8 cellular contexts compared by ENCODE assay signal in the genomic region with DNA sequence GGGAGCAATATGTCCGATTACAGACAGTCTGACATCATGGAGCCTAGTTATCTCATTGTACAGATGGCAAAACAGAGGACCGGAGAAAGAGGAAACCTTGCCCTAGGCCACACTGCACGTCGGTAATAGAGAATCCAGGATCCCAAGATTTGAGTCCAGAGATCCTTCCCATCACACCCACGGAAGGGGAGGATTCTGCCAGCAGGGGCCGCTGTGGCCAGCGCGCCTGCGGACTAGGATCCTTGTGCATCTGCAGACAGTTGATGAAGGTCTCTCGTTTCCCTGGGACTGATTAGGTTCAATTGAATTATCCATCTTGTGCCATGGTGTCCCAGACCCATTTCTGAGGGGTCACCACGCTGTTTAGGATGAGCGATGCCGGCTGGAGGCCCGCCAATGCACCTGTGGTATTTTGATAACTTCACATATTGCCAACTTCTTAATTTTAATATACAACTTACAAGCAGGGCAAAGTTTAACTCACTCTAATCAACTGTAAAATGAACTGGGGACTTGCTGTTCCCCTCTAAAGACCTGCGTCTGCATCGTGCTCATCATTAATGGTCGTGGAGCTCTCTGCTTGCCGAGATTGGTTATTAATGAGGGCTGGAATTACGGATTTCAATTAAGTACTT.
DNase-seq lines count a peak whose midpoint lies in the region; ATAC-seq and TF ChIP-seq lines count a peak whose summit lies in the region.

No MANE protein-coding gene starts in this region.

- TF ChIP-seq CTCF in stomach (IDR thresholded peaks at IDR 0.05), result peak in 4 of 7 experiments; percentile 44 to 61 (median 50)

- H3K36me3 ChIP-seq in stomach, result no peaks in the 10 kb centered on the region

- no peak overlapping the region for H3K4me3 Mint-ChIP-seq in stimulated activated naive CD8-positive, alpha-beta T cell treated with anti-CD3 and anti-CD28 coated beads, Interleukin-15, amount 100 ng/mL, for 72 hours
- no peak overlapping the region for H3K4me3 Mint-ChIP-seq in natural killer cell treated with Interleukin-12 subunit alpha and Interleukin-12 subunit beta and Interleukin-15 and Interleukin-18, amount 100 ng/mL, for 72 hours

- no peak overlapping the region for H3K27ac Mint-ChIP-seq in stimulated activated naive CD8-positive, alpha-beta T cell treated with anti-CD3 and anti-CD28 coated beads, Interleukin-15, amount 100 ng/mL, for 72 hours
- H3K27ac Mint-ChIP-seq in natural killer cell treated with Interleukin-12 subunit alpha and Interleukin-12 subunit beta and Interleukin-15 and Interleukin-18, amount 100 ng/mL, for 72 hours, result no peak overlapping the region

- TF ChIP-seq POLR2A in stomach (IDR thresholded peaks at IDR 0.05), result no peak

- no peaks in the 10 kb centered on the region for H3K4me1 Mint-ChIP-seq in stimulated activated naive CD8-positive, alpha-beta T cell treated with anti-CD3 and anti-CD28 coated beads, Interleukin-15, amount 100 ng/mL, for 72 hours
- H3K4me1 Mint-ChIP-seq in natural killer cell treated with Interleukin-12 subunit alpha and Interleukin-12 subunit beta and Interleukin-15 and Interleukin-18, amount 100 ng/mL, for 72 hours (ENCODE audit: low read depth in 2 of 2), result no peaks in the 10 kb centered on the region

- no peaks in the 10 kb centered on the region for H3K9me3 ChIP-seq in stomach

- DNase-seq in stimulated activated naive CD8-positive, alpha-beta T cell treated with anti-CD3 and anti-CD28 coated beads, Interleukin-15, Interleukin-2, amounts not matched to agents 100 U/mL and 50 U/mL, for 24 hours, result peak; percentile 27
- no peak for DNase-seq in stimulated activated naive CD8-positive, alpha-beta T cell treated with anti-CD3 and anti-CD28 coated beads, Interleukin-15, amount 100 ng/mL, for 72 hours
- DNase-seq in head of caudate nucleus, result peak in 30 of 42 donors; percentile 9 to 70 (median 28)
- DNase-seq in stomach, result peak; percentile 63
- DNase-seq in natural killer cell treated with Interleukin-12 subunit alpha and Interleukin-12 subunit beta and Interleukin-15 and Interleukin-18, amount 100 ng/mL, for 72 hours (ENCODE audit: low spot score), result no peak

- H3K4me3 ChIP-seq in stomach, result no peak overlapping the region

- peaks cover 0 to 25% (median 10%) of the 10 kb centered on the region in 4 donors for H3K4me1 ChIP-seq in stomach

- intact Hi-C loops in head of caudate nucleus (cut with DNase I) (no loop called here), stomach (cut with DNase I; ENCODE audit: low total_unique reads) (no loop called here)

- H3K9me3 Mint-ChIP-seq in stimulated activated naive CD8-positive, alpha-beta T cell treated with anti-CD3 and anti-CD28 coated beads, Interleukin-15, amount 100 ng/mL, for 72 hours, result no peaks in the 10 kb centered on the region
- no peaks in the 10 kb centered on the region for H3K9me3 Mint-ChIP-seq in natural killer cell treated with Interleukin-12 subunit alpha and Interleukin-12 subunit beta and Interleukin-15 and Interleukin-18, amount 100 ng/mL, for 72 hours

- 26 to 33% (median 30%) methylated on average over 19 of the region's 19 CpGs for WGBS in stomach, 5 donors

- H3K27me3 ChIP-seq in stomach, result no peaks in the 10 kb centered on the region

- no peak for TF ChIP-seq EP300 in stomach (IDR thresholded peaks at IDR 0.05)

- peaks cover 35% of the 10 kb centered on the region for H3K27me3 Mint-ChIP-seq in stimulated activated naive CD8-positive, alpha-beta T cell treated with anti-CD3 and anti-CD28 coated beads, Interleukin-15, amount 100 ng/mL, for 72 hours
- H3K27me3 Mint-ChIP-seq in natural killer cell treated with Interleukin-12 subunit alpha and Interleukin-12 subunit beta and Interleukin-15 and Interleukin-18, amount 100 ng/mL, for 72 hours, result peaks cover 18 to 20% of the 10 kb centered on the region in 2 donors

- no peaks in the 10 kb centered on the region for H3K36me3 Mint-ChIP-seq in natural killer cell treated with Interleukin-12 subunit alpha and Interleukin-12 subunit beta and Interleukin-15 and Interleukin-18, amount 100 ng/mL, for 72 hours

- no peak for ATAC-seq in stimulated activated naive CD8-positive, alpha-beta T cell treated with anti-CD3 and anti-CD28 coated beads, Interleukin-15, Interleukin-2, amounts not matched to agents 100 U/mL and 50 U/mL, for 24 hours
- ATAC-seq in stimulated activated naive CD8-positive, alpha-beta T cell treated with anti-CD3 and anti-CD28 coated beads, Interleukin-15, amount 100 ng/mL, for 72 hours, result no peak
- ATAC-seq in SK-N-SH treated with all-trans-retinoic acid at 6 μM for 48 hours, result peak; percentile 70
- ATAC-seq in GM18517 (IDR thresholded peaks at IDR 0.05; ENCODE audit: unreplicated experiment), result no peak
- ATAC-seq in natural killer cell treated with Interleukin-12 subunit alpha and Interleukin-12 subunit beta and Interleukin-15 and Interleukin-18, amount 100 ng/mL, for 72 hours, result no peak
- no peak for ATAC-seq in GM21723 (IDR thresholded peaks at IDR 0.05; ENCODE audit: unreplicated experiment)

- H3K27ac ChIP-seq in stomach, result no peak overlapping the region

TF ChIP-seq in SK-N-SH treated with all-trans-retinoic acid at 6 μM for 48 hours, 23 proteins besides CTCF, POLR2A, EP300 and RAD21:
- TF ChIP-seq ZFP30 (CRISPR knock-in tag; IDR thresholded peaks at IDR 0.05), result no peak
- TF ChIP-seq, protein P1, sequence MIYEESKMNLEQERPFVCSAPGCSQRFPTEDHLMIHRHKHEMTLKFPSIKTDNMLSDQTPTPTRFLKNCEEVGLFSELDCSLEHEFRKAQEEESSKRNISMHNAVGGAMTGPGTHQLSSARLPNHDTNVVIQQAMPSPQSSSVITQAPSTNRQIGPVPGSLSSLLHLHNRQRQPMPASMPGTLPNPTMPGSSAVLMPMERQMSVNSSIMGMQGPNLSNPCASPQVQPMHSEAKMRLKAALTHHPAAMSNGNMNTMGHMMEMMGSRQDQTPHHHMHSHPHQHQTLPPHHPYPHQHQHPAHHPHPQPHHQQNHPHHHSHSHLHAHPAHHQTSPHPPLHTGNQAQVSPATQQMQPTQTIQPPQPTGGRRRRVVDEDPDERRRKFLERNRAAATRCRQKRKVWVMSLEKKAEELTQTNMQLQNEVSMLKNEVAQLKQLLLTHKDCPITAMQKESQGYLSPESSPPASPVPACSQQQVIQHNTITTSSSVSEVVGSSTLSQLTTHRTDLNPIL (CRISPR knock-in tag; IDR thresholded peaks at IDR 0.05; ENCODE audit: low read depth), result no peak
- TF ChIP-seq ZNF8 (CRISPR knock-in tag; IDR thresholded peaks at IDR 0.05), result no peak
- TF ChIP-seq ZFP3 (CRISPR knock-in tag; IDR thresholded peaks at IDR 0.05), result no peak
- TF ChIP-seq, protein P2, sequence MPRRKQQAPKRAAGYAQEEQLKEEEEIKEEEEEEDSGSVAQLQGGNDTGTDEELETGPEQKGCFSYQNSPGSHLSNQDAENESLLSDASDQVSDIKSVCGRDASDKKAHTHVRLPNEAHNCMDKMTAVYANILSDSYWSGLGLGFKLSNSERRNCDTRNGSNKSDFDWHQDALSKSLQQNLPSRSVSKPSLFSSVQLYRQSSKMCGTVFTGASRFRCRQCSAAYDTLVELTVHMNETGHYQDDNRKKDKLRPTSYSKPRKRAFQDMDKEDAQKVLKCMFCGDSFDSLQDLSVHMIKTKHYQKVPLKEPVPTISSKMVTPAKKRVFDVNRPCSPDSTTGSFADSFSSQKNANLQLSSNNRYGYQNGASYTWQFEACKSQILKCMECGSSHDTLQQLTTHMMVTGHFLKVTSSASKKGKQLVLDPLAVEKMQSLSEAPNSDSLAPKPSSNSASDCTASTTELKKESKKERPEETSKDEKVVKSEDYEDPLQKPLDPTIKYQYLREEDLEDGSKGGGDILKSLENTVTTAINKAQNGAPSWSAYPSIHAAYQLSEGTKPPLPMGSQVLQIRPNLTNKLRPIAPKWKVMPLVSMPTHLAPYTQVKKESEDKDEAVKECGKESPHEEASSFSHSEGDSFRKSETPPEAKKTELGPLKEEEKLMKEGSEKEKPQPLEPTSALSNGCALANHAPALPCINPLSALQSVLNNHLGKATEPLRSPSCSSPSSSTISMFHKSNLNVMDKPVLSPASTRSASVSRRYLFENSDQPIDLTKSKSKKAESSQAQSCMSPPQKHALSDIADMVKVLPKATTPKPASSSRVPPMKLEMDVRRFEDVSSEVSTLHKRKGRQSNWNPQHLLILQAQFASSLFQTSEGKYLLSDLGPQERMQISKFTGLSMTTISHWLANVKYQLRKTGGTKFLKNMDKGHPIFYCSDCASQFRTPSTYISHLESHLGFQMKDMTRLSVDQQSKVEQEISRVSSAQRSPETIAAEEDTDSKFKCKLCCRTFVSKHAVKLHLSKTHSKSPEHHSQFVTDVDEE (CRISPR knock-in tag; IDR thresholded peaks at IDR 0.05), result no peak
- no peak for TF ChIP-seq ZC3H10 (CRISPR knock-in tag; IDR thresholded peaks at IDR 0.05)
- TF ChIP-seq ESRRG (CRISPR knock-in tag; IDR thresholded peaks at IDR 0.05), result no peak
- no peak for TF ChIP-seq TCF4 (CRISPR knock-in tag; IDR thresholded peaks at IDR 0.05; ENCODE audit: borderline replicate concordance)
- TF ChIP-seq SNAI2 (CRISPR knock-in tag; IDR thresholded peaks at IDR 0.05), result no peak
- TF ChIP-seq ZNF565 (CRISPR knock-in tag; conservative IDR thresholded peaks at IDR 0.05; ENCODE audit: low read depth), result no peak
- no peak for TF ChIP-seq BACH2 (CRISPR knock-in tag; IDR thresholded peaks at IDR 0.05; ENCODE audit: borderline replicate concordance)
- no peak for TF ChIP-seq ISL1 (CRISPR knock-in tag; IDR thresholded peaks at IDR 0.05)

Comparison
In these comparisons a context has a peak if more than half of its experiments do, and no peak if none do; other contexts are left out.
1. DNase-seq: peak in stimulated activated naive CD8-positive, alpha-beta T cell treated with anti-CD3 and anti-CD28 coated beads, Interleukin-15, Interleukin-2, amounts not matched to agents 100 U/mL and 50 U/mL, for 24 hours (single experiment), head of caudate nucleus (30 of 42) and stomach (single experiment); none in stimulated activated naive CD8-positive, alpha-beta T cell treated with anti-CD3 and anti-CD28 coated beads, Interleukin-15, amount 100 ng/mL, for 72 hours (0 of 2) and natural killer cell treated with Interleukin-12 subunit alpha and Interleukin-12 subunit beta and Interleukin-15 and Interleukin-18, amount 100 ng/mL, for 72 hours (single experiment).